ENCODE assay signal across 11 cellular contexts in genomic region chr16:66923247-66923851, GRCh38. TPM values are rescaled to one million over a fixed set of nuclear protein-coding genes. Genes with fewer than 3 reads are reported as not detected.
DNase-seq lines count a peak whose midpoint lies in the region; ATAC-seq, FAIRE-seq and TF ChIP-seq lines count a peak whose summit lies in the region.
"Had no signal": no experiment of that assay in that cellular context is flagged by ENCODE, and none has a peak within 500 bp of the region (broad histone marks: within the 10 kb centered on the region; RNA-seq: fewer than 3 reads in every experiment).

No MANE protein-coding gene starts in this region.

- H2AFZ ChIP-seq in astrocyte (ENCODE audit: low read depth, low read length), result no peak overlapping the region

- no peak overlapping the region for H3K27ac ChIP-seq in astrocyte (ENCODE audit: low read depth, low read length)
- H3K27ac ChIP-seq in right atrium auricular region, result peak overlapping the region; percentile 87 to 98
- peak overlapping the region; percentile 38 for H3K27ac ChIP-seq in temporal lobe (ENCODE audit: low read depth, low read length)

- peak overlapping the region; percentile 83 for H3K4me2 ChIP-seq in astrocyte (ENCODE audit: low read length)

- no peak for TF ChIP-seq POLR2A in NB4 (IDR thresholded peaks at IDR 0.05; ENCODE audit: extremely low read depth, insufficient read length)

- H3K27ac Mint-ChIP-seq in astrocyte (ENCODE audit: unreplicated experiment), result no peak overlapping the region
- H3K27ac Mint-ChIP-seq: T-helper 1 cell treated with Interleukin-12 subunit alpha and Interleukin-12 subunit beta and Interleukin-4 antibody, amounts not matched to agents 30 μg/mL and 1 μg/mL, for 36 hours had no signal

- DNase-seq in NB4 (ENCODE audit: low read depth) (peak; percentile 50), astrocyte (ENCODE audit: low read depth) (peak; percentile 34), right atrium auricular region (ENCODE audit: low spot score) (no peak), COLO668 (lab: John Stamatoyannopoulos, UW; ENCODE audit: unreplicated experiment) (no peak), NOMO-1 (lab: John Stamatoyannopoulos, UW; ENCODE audit: unreplicated experiment in 2 of 2) (no peak)
- DNase-seq in effector CD8-positive, alpha-beta T cell (lab: John Stamatoyannopoulos, UW), result no peak
- DNase-seq: activated effector memory CD4-positive, alpha-beta T cell treated with anti-CD3 and anti-CD28 coated beads, Interleukin-2, amount 50 U/mL, for 16 hours had no signal

- H3K27me3 ChIP-seq in astrocyte (ENCODE audit: insufficient read depth, low read length), result peaks cover 27% of the 10 kb centered on the region
- no peaks in the 10 kb centered on the region for H3K27me3 ChIP-seq in right atrium auricular region

- H3K36me3 Mint-ChIP-seq in astrocyte (ENCODE audit: low read depth, unreplicated experiment), result peaks cover 7% of the 10 kb centered on the region

- no peaks in the 10 kb centered on the region for H3K36me3 ChIP-seq in astrocyte (ENCODE audit: insufficient read depth, low read length)
- peaks cover 14% of the 10 kb centered on the region for H3K36me3 ChIP-seq in right atrium auricular region

- H3K27me3 Mint-ChIP-seq in astrocyte (ENCODE audit: low read depth, unreplicated experiment), result peaks cover 52% of the 10 kb centered on the region

- H3K4me3 Mint-ChIP-seq in astrocyte (ENCODE audit: unreplicated experiment), result no peak overlapping the region
- H3K4me3 Mint-ChIP-seq: T-helper 1 cell treated with Interleukin-12 subunit alpha and Interleukin-12 subunit beta and Interleukin-4 antibody, amounts not matched to agents 30 μg/mL and 1 μg/mL, for 36 hours had no signal

- H4K20me1 ChIP-seq in astrocyte (ENCODE audit: insufficient read depth, low read length), result peaks cover 19% of the 10 kb centered on the region

- no peak overlapping the region for H3K9ac ChIP-seq in astrocyte (ENCODE audit: low read length)

- no peaks in the 10 kb centered on the region for H3K9me3 Mint-ChIP-seq in astrocyte (ENCODE audit: unreplicated experiment)
- H3K9me3 Mint-ChIP-seq: T-helper 1 cell treated with Interleukin-12 subunit alpha and Interleukin-12 subunit beta and Interleukin-4 antibody, amounts not matched to agents 30 μg/mL and 1 μg/mL, for 36 hours had no signal

- H3K4me3 ChIP-seq in NB4 (ENCODE audit: low read depth, low read length) (no peak overlapping the region), astrocyte (ENCODE audit: insufficient read depth, low read depth, low read length) (no peak overlapping the region), right atrium auricular region (peak overlapping the region; percentile 60 to 78)

- H3K9me3 ChIP-seq in astrocyte (ENCODE audit: insufficient read depth, low read depth, low read length), result no peaks in the 10 kb centered on the region
- no peaks in the 10 kb centered on the region for H3K9me3 ChIP-seq in right atrium auricular region

- H3K4me1 Mint-ChIP-seq in astrocyte (ENCODE audit: low read depth, unreplicated experiment), result peaks cover 21% of the 10 kb centered on the region

- ATAC-seq in HG03175 (IDR thresholded peaks at IDR 0.05; ENCODE audit: unreplicated experiment), result no peak

- FAIRE-seq in astrocyte (lab: Jason Lieb, UNC), result no peak
- FAIRE-seq: frontal cortex had no signal

- H3K79me2 ChIP-seq in astrocyte (ENCODE audit: insufficient read depth, low read length), result no peaks in the 10 kb centered on the region

- H3K4me1 ChIP-seq in astrocyte (ENCODE audit: insufficient read depth, low read length) (peaks cover 34% of the 10 kb centered on the region), right atrium auricular region (peaks cover 0 to 57% of the 10 kb centered on the region in 2 donors)

- TF ChIP-seq CTCF in NB4 (IDR thresholded peaks at IDR 0.05; ENCODE audit: low read depth, low read length) (no peak), astrocyte (IDR thresholded peaks at IDR 0.05; ENCODE audit: insufficient read depth, low read depth, low read length) (no peak), right atrium auricular region (IDR thresholded peaks at IDR 0.05) (no peak)

RNA-seq across cellular contexts. Expression of gene RRAD, which starts 2.0 kb away (rescaled TPM):
- total RNA-seq in astrocyte (10.2 and 12.1 TPM in 2 replicates), right atrium auricular region (100 to 1,000 TPM; 173 to 266 TPM), temporal lobe (1.5 TPM)

RNA-seq across cellular contexts. Expression of gene CDH16, which starts 4.7 kb away (rescaled TPM):
- not detected in 2 replicates for total RNA-seq in astrocyte
- 1 to 10 TPM in 1 of 2 donors, under 1 TPM in 1; 0.79 to 1.4 TPM for total RNA-seq in right atrium auricular region
- total RNA-seq in temporal lobe, result not detected
- total RNA-seq: frontal cortex had no signal

RNA-seq across cellular contexts. Expression of gene CIAO2B, which starts 10.9 kb away (rescaled TPM):
- total RNA-seq in astrocyte, result 69.5 and 75.6 TPM in 2 replicates
- total RNA-seq in right atrium auricular region, result 100 to 1,000 TPM in 1 of 2 donors, 10 to 100 TPM in 1; 75.3 to 118 TPM
- total RNA-seq in temporal lobe, result 48.9 TPM

RNA-seq across cellular contexts. Expression of gene CES2, which starts 12.0 kb away (rescaled TPM):
- 22.9 and 28.8 TPM in 2 replicates for total RNA-seq in astrocyte
- 10 to 100 TPM; 33.1 to 51.4 TPM for total RNA-seq in right atrium auricular region
- total RNA-seq in temporal lobe, result 21.9 TPM

RNA-seq across cellular contexts. Expression of gene CES3, which starts 37.7 kb away (rescaled TPM):
- 0.77 and 1.5 TPM in 2 replicates for total RNA-seq in astrocyte
- under 1 TPM; 0.16 to 0.89 TPM for total RNA-seq in right atrium auricular region
- 0.49 TPM for total RNA-seq in temporal lobe

Comparison
In these comparisons a context has a peak if more than half of its experiments do, and no peak if none do; other contexts are left out.
1. DNase-seq: peak in NB4 (single experiment) and astrocyte (single experiment); none in right atrium auricular region (single experiment), effector CD8-positive, alpha-beta T cell (single experiment), COLO668 (single experiment) and NOMO-1 (0 of 2).
2. H3K4me3 ChIP-seq: peak in right atrium auricular region (2 of 2); none in NB4 (single experiment) and astrocyte (single experiment).
3. RNA of gene RRAD, which starts 2.0 kb away (total RNA-seq): 173 to 266 TPM in right atrium auricular region; 10.2 to 12.1 TPM in astrocyte and 1.5 TPM in temporal lobe (single experiment); every median in the first group is over 10 times any median in the second.